1 cellular context compared by ENCODE assay signal in genomic region chr7:55074008-55074499, GRCh38.
TF ChIP-seq lines count a peak whose summit lies in the region.

No MANE protein-coding gene starts in this region.

TF ChIP-seq in HepG2, 621 proteins besides CTCF, POLR2A, EP300 and RAD21 (continued from another document and continues in another):
- TF ChIP-seq MIER3 (CRISPR knock-in tag; IDR thresholded peaks at IDR 0.05; ENCODE audit: borderline replicate concordance) (no peak), FOXA1 (IDR thresholded peaks at IDR 0.05) (no peak), FOXA1 (CRISPR knock-in tag; IDR thresholded peaks at IDR 0.05) (no peak), ZNF3 (CRISPR knock-in tag; IDR thresholded peaks at IDR 0.05) (no peak), ARID5B (CRISPR knock-in tag; IDR thresholded peaks at IDR 0.05) (peak; percentile 37; the same call in 1 of the 2 replicates), THRA (CRISPR knock-in tag; IDR thresholded peaks at IDR 0.05; ENCODE audit: borderline replicate concordance) (no peak), ZNF142 (CRISPR knock-in tag; IDR thresholded peaks at IDR 0.05) (no peak), FOSL1 (CRISPR knock-in tag; IDR thresholded peaks at IDR 0.05; ENCODE audit: borderline replicate concordance) (no peak), SPEN (CRISPR knock-in tag; IDR thresholded peaks at IDR 0.05; ENCODE audit: low read depth) (no peak), PRMT3 (CRISPR knock-in tag; IDR thresholded peaks at IDR 0.05; ENCODE audit: borderline replicate concordance, low read depth) (no peak), ZNF7 (CRISPR knock-in tag; IDR thresholded peaks at IDR 0.05) (no peak), NFATC3 (CRISPR knock-in tag; IDR thresholded peaks at IDR 0.05) (no peak), ARID3A (IDR thresholded peaks at IDR 0.05; ENCODE audit: low read depth, low read length) (no peak), MAFG (CRISPR knock-in tag; IDR thresholded peaks at IDR 0.05) (no peak), CENPX (CRISPR knock-in tag; IDR thresholded peaks at IDR 0.05) (no peak), ZNF574 (CRISPR knock-in tag; IDR thresholded peaks at IDR 0.05) (no peak), MATR3 (CRISPR knock-in tag; IDR thresholded peaks at IDR 0.05) (no peak), AGO1 (IDR thresholded peaks at IDR 0.05; ENCODE audit: low read depth, low read length, poor library complexity, severe bottlenecking) (no peak), SAP130 (CRISPR knock-in tag; IDR thresholded peaks at IDR 0.05; ENCODE audit: low read depth) (peak; percentile 31; the same call in 1 of the 2 replicates), ZFP62 (CRISPR knock-in tag; IDR thresholded peaks at IDR 0.05) (no peak), AHR (CRISPR knock-in tag; IDR thresholded peaks at IDR 0.05) (no peak), MBNL3 (CRISPR knock-in tag; conservative IDR thresholded peaks at IDR 0.05) (no peak), MTA1 (CRISPR knock-in tag; IDR thresholded peaks at IDR 0.05; ENCODE audit: borderline replicate concordance) (no peak), RFXAP (CRISPR knock-in tag; IDR thresholded peaks at IDR 0.05; ENCODE audit: borderline replicate concordance) (no peak), RBM22 (optimal IDR thresholded peaks at IDR 0.05; ENCODE audit: low read length) (no peak), ZNF615 (CRISPR knock-in tag; IDR thresholded peaks at IDR 0.05; ENCODE audit: borderline replicate concordance) (no peak), NAIF1 (CRISPR knock-in tag; IDR thresholded peaks at IDR 0.05; ENCODE audit: borderline replicate concordance) (no peak), RFX3 (CRISPR knock-in tag; IDR thresholded peaks at IDR 0.05) (no peak), ZNF530 (CRISPR knock-in tag; IDR thresholded peaks at IDR 0.05; ENCODE audit: low read depth) (no peak), ZNF589 (CRISPR knock-in tag; conservative IDR thresholded peaks at IDR 0.05) (no peak), PHB2 (IDR thresholded peaks at IDR 0.05; ENCODE audit: partially characterized antibody) (no peak), MLLT10 (CRISPR knock-in tag; IDR thresholded peaks at IDR 0.05) (no peak), BCL6 (CRISPR knock-in tag; IDR thresholded peaks at IDR 0.05) (no peak), TCF12 (IDR thresholded peaks at IDR 0.05) (no peak), TCF12 (CRISPR knock-in tag; IDR thresholded peaks at IDR 0.05) (no peak)
- TF ChIP-seq, protein P1, sequence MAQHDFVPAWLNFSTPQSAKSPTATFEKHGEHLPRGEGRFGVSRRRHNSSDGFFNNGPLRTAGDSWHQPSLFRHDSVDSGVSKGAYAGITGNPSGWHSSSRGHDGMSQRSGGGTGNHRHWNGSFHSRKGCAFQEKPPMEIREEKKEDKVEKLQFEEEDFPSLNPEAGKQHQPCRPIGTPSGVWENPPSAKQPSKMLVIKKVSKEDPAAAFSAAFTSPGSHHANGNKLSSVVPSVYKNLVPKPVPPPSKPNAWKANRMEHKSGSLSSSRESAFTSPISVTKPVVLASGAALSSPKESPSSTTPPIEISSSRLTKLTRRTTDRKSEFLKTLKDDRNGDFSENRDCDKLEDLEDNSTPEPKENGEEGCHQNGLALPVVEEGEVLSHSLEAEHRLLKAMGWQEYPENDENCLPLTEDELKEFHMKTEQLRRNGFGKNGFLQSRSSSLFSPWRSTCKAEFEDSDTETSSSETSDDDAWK (CRISPR knock-in tag; IDR thresholded peaks at IDR 0.05), result no peak
- TF ChIP-seq, protein P2, sequence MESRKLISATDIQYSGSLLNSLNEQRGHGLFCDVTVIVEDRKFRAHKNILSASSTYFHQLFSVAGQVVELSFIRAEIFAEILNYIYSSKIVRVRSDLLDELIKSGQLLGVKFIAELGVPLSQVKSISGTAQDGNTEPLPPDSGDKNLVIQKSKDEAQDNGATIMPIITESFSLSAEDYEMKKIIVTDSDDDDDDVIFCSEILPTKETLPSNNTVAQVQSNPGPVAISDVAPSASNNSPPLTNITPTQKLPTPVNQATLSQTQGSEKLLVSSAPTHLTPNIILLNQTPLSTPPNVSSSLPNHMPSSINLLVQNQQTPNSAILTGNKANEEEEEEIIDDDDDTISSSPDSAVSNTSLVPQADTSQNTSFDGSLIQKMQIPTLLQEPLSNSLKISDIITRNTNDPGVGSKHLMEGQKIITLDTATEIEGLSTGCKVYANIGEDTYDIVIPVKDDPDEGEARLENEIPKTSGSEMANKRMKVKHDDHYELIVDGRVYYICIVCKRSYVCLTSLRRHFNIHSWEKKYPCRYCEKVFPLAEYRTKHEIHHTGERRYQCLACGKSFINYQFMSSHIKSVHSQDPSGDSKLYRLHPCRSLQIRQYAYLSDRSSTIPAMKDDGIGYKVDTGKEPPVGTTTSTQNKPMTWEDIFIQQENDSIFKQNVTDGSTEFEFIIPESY (CRISPR knock-in tag; IDR thresholded peaks at IDR 0.05), result peak; percentile 96
- TF ChIP-seq, protein P3, sequence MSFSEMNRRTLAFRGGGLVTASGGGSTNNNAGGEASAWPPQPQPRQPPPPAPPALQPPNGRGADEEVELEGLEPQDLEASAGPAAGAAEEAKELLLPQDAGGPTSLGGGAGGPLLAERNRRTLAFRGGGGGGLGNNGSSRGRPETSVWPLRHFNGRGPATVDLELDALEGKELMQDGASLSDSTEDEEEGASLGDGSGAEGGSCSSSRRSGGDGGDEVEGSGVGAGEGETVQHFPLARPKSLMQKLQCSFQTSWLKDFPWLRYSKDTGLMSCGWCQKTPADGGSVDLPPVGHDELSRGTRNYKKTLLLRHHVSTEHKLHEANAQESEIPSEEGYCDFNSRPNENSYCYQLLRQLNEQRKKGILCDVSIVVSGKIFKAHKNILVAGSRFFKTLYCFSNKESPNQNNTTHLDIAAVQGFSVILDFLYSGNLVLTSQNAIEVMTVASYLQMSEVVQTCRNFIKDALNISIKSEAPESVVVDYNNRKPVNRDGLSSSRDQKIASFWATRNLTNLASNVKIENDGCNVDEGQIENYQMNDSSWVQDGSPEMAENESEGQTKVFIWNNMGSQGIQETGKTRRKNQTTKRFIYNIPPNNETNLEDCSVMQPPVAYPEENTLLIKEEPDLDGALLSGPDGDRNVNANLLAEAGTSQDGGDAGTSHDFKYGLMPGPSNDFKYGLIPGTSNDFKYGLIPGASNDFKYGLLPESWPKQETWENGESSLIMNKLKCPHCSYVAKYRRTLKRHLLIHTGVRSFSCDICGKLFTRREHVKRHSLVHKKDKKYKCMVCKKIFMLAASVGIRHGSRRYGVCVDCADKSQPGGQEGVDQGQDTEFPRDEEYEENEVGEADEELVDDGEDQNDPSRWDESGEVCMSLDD (CRISPR knock-in tag; IDR thresholded peaks at IDR 0.05; ENCODE audit: borderline replicate concordance), result no peak
- TF ChIP-seq, protein P4, sequence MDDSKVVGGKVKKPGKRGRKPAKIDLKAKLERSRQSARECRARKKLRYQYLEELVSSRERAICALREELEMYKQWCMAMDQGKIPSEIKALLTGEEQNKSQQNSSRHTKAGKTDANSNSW (CRISPR knock-in tag; IDR thresholded peaks at IDR 0.05; ENCODE audit: borderline replicate concordance), result no peak
- TF ChIP-seq, protein P5, sequence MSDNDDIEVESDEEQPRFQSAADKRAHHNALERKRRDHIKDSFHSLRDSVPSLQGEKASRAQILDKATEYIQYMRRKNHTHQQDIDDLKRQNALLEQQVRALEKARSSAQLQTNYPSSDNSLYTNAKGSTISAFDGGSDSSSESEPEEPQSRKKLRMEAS (IDR thresholded peaks at IDR 0.05), result peak; percentile 68; the same call in 1 of the 2 replicates
